Comparison of ENCODE assay signal across 9 cellular contexts in the genomic region with DNA sequence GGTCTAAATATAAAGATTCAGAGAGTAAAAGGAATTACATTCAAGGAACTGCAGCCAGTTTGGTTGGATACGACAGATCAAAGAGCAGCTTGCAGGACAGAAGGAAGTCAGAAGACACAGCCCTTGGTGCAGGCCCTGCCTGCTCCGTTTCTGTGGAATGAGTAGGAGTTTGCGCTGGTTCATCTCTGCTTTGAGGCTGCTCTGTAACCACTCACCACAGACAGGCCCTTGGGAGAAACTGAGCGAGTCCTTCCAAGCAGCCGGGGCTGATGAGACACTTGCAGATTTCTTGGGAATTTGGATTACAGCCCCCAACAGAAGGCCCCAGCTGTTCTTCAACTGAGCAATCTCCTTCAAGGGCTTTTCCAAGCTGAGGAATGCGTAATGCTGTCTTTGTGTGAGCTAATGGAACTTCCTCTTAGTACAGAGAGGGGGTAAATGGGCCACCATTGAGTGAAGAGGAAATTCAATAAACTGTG. TPM values are rescaled to one million over a fixed set of nuclear protein-coding genes. Genes with fewer than 3 reads are reported as not detected.
A peak's percentile ranks its signal among the peaks of the same experiment; 100 is the strongest.
DNase-seq lines count a peak whose midpoint lies in the region; ATAC-seq and TF ChIP-seq lines count a peak whose summit lies in the region.
"Had no signal": no experiment of that assay in that cellular context is flagged by ENCODE, and none has a peak within 500 bp of the region (broad histone marks: within the 10 kb centered on the region; RNA-seq: fewer than 3 reads in every experiment).

No MANE protein-coding gene starts in this region.

- TF ChIP-seq CTCF in lung (IDR thresholded peaks at IDR 0.05; ENCODE audit: control extremely low read depth, extremely low read depth), result no peak

- H3K4me3 ChIP-seq in NT2/D1 (ENCODE audit: insufficient read length, low read depth) (no peak overlapping the region), lung (no peak overlapping the region)

- no peak overlapping the region for H3K9ac ChIP-seq in NT2/D1 (ENCODE audit: insufficient read length, low read depth)

- H3K9me3 ChIP-seq in NT2/D1 (ENCODE audit: insufficient read depth, low read length), result peaks cover 6% of the 10 kb centered on the region; the same call in 1 of the 2 replicates
- H3K9me3 ChIP-seq in lung (ENCODE audit: control insufficient read depth in 2 of 2, insufficient read depth in 1 of 2, low read length in 1 of 2), result no peaks in the 10 kb centered on the region

- H3K36me3 ChIP-seq in NT2/D1 (ENCODE audit: insufficient read depth, insufficient read length, low read length), result no peaks in the 10 kb centered on the region
- peaks cover 0 to 7% of the 10 kb centered on the region in 2 donors for H3K36me3 ChIP-seq in lung (ENCODE audit: control insufficient read depth in 2 of 2, insufficient read depth in 2 of 2, low read length in 2 of 2)

- peak overlapping the region in 1 of 2 donors; percentile 78 for H3K27ac ChIP-seq in lung (ENCODE audit: low read depth in 1 of 2, low read length in 1 of 2)

- ATAC-seq in lung (ENCODE audit: insufficient read depth, low FRiP score) (peak; percentile 32), GM18868 (IDR thresholded peaks at IDR 0.05; ENCODE audit: unreplicated experiment) (no peak)
- ATAC-seq: HCT116 had no signal

- DNase-seq in NT2/D1 (ENCODE audit: low read depth, low spot score) (peak; percentile 63), lung (ENCODE audit: low spot score) (peak; percentile 41), GM19238 (ENCODE audit: insufficient read length, low spot score) (no peak), NCI-H1436 treated with DMSO at 0.1 percent for 48 hours (lab: John Stamatoyannopoulos, UW) (no peak), HuH-7 (ENCODE audit: low spot score) (no peak)
- DNase-seq in activated T-cell treated with anti-CD3 and anti-CD28 coated beads, Interleukin-2, amount 50 U/mL, for 48 hours, result peak; percentile 86
- peak; percentile 55 to 69 for DNase-seq in stimulated activated CD8-positive, alpha-beta memory T cell treated with anti-CD3 and anti-CD28 coated beads, Interleukin-7, amount 100 ng/mL, for 4 hours (ENCODE audit: low read depth in 2 of 2)

- WGBS in lung, 2 donors, result 47 to 51% methylated on average over 6 of the region's 6 CpGs

- no peaks in the 10 kb centered on the region for H3K27me3 ChIP-seq in NT2/D1 (ENCODE audit: insufficient read depth, insufficient read length)
- H3K27me3 ChIP-seq in lung (ENCODE audit: control insufficient read depth, insufficient read depth), result no peaks in the 10 kb centered on the region

- H3K4me1 ChIP-seq in NT2/D1 (ENCODE audit: insufficient read depth, insufficient read length) (peaks cover 8% of the 10 kb centered on the region), lung (ENCODE audit: control insufficient read depth in 2 of 2, insufficient read depth in 2 of 2, low read length in 2 of 2) (peaks cover 0 to 6% of the 10 kb centered on the region in 2 donors)

RNA-seq across cellular contexts. Expression of gene IL10RA, which starts 16.4 kb away (rescaled TPM):
- total RNA-seq in lung, result 10 to 100 TPM; 15.4 to 41.1 TPM
- polyA plus RNA-seq in lung, result 10 to 100 TPM in 1 of 2 donors, 1 to 10 TPM in 1; 7.9 to 52.5 TPM

Comparison
In these comparisons a context has a peak if more than half of its experiments do, and no peak if none do; other contexts are left out.
1. DNase-seq: peak in NT2/D1 (single experiment), activated T-cell treated with anti-CD3 and anti-CD28 coated beads, Interleukin-2, amount 50 U/mL, for 48 hours (2 of 2), lung (single experiment) and stimulated activated CD8-positive, alpha-beta memory T cell treated with anti-CD3 and anti-CD28 coated beads, Interleukin-7, amount 100 ng/mL, for 4 hours (2 of 2); none in GM19238 (single experiment), NCI-H1436 treated with DMSO at 0.1 percent for 48 hours (single experiment) and HuH-7 (single experiment).